ENCODE assay signal across 9 cellular contexts in genomic region chr1:2543543-2544092, GRCh38. TPM values are rescaled to one million over a fixed set of nuclear protein-coding genes. Genes with fewer than 3 reads are reported as not detected.
DNase-seq lines count a peak whose midpoint lies in the region; ATAC-seq, FAIRE-seq and TF ChIP-seq lines count a peak whose summit lies in the region.
"Had no signal": no experiment of that assay in that cellular context is flagged by ENCODE, and none has a peak within 500 bp of the region (broad histone marks: within the 10 kb centered on the region; RNA-seq: fewer than 3 reads in every experiment).

No MANE protein-coding gene starts in this region.

- H3K9ac ChIP-seq in HepG2 (ENCODE audit: insufficient read depth, low read depth, low read length) (peak overlapping the region; percentile 32; the same call in 1 of the 2 replicates), fibroblast of lung (ENCODE audit: insufficient read depth, low read length) (peak overlapping the region; percentile 2)

- H3K27me3 ChIP-seq in HepG2 (ENCODE audit: control insufficient read depth in 1 of 2, insufficient read depth in 2 of 2, low read length in 2 of 2) (peaks cover 4 to 6% of the 10 kb centered on the region in 2 experiments; a peak in 3 of 5 replicates), right lobe of liver (no peaks in the 10 kb centered on the region), SJCRH30 (peaks cover 17% of the 10 kb centered on the region; the same call in 1 of the 2 replicates), fibroblast of lung (ENCODE audit: control insufficient read depth, insufficient read depth, low read length) (no peaks in the 10 kb centered on the region), testis (no peaks in the 10 kb centered on the region)

- TF ChIP-seq POLR2A in HepG2 (IDR thresholded peaks at IDR 0.05; ENCODE audit: insufficient read depth in 1 of 2, low read depth in 2 of 2, low read length in 2 of 2) (no peak), right lobe of liver (IDR thresholded peaks at IDR 0.05) (no peak), testis (IDR thresholded peaks at IDR 0.05) (no peak)

- no peak for DNase-seq in HepG2 (ENCODE audit: low spot score)
- no peak for DNase-seq in right lobe of liver
- DNase-seq in SJCRH30: peak; percentile 74 to 85
- DNase-seq in fibroblast of lung (ENCODE audit: low read depth in 2 of 2): peak; percentile 27 to 37
- DNase-seq in superior temporal gyrus (ENCODE audit: extremely low spot score): peak; percentile 68
- no peak for DNase-seq in Kasumi-1 (lab: John Stamatoyannopoulos, UW)
- DNase-seq in testis: no peak
- no peak for DNase-seq in endothelial cell (ENCODE audit: low spot score)

- FAIRE-seq in HepG2 (lab: Jason Lieb, UNC): no peak

- TF ChIP-seq CTCF in HepG2 (CRISPR knock-in tag; IDR thresholded peaks at IDR 0.05) (peak; percentile 41), right lobe of liver (IDR thresholded peaks at IDR 0.05) (no peak), fibroblast of lung (conservative IDR thresholded peaks at IDR 0.05 in 1 of 2, IDR thresholded peaks at IDR 0.05 in 1 of 2; ENCODE audit: low read depth in 1 of 2, low read length in 2 of 2) (no peak), testis (IDR thresholded peaks at IDR 0.05) (no peak), endothelial cell (IDR thresholded peaks at IDR 0.05; ENCODE audit: unreplicated experiment) (no peak)

- CTCF ChIA-PET in HepG2 (lab: Yijun Ruan, JAX; ENCODE audit: low intra/inter-chr PET ratio, low total read pairs): no interaction called here

- POLR2A ChIA-PET in HepG2 (lab: Yijun Ruan, JAX): interaction anchor here (0.7 to 3.4 kb wide), 5 partner anchors 9 to 131 kb away, joined by 3 to 29 read pairs (median 5); partner anchors contain the start of genes HES5, PANK4, PEX10 and PRXL2B

- no peak overlapping the region for H3K4me3 Mint-ChIP-seq in endothelial cell (ENCODE audit: unreplicated experiment)
- H3K4me3 Mint-ChIP-seq: nephron had no signal

- H3K27ac ChIP-seq in HepG2 (ENCODE audit: extremely low read length, insufficient read depth, low read length) (no peak overlapping the region), right lobe of liver (no peak overlapping the region), SJCRH30 (peak overlapping the region; percentile 30), fibroblast of lung (ENCODE audit: insufficient read depth, low read length) (no peak overlapping the region), testis (no peak overlapping the region)

- H4K20me1 ChIP-seq in HepG2 (ENCODE audit: insufficient read depth, low read length) (no peaks in the 10 kb centered on the region), fibroblast of lung (ENCODE audit: control insufficient read depth, extremely low read depth, insufficient read depth, low read length) (no peaks in the 10 kb centered on the region)

- H2AFZ ChIP-seq in HepG2 (ENCODE audit: low read length): no peak overlapping the region
- H2AFZ ChIP-seq in fibroblast of lung (ENCODE audit: low read length): no peak overlapping the region

- H3K4me2 ChIP-seq in HepG2 (ENCODE audit: low read depth, low read length) (peak overlapping the region; percentile 83), fibroblast of lung (ENCODE audit: extremely low read depth, insufficient read depth, low read length) (no peak overlapping the region)

- H3K36me3 ChIP-seq in HepG2 (replicated peaks in 1 of 2; ENCODE audit: control insufficient read depth in 1 of 2, insufficient read depth in 2 of 2, low read length in 2 of 2) (no peaks in the 10 kb centered on the region), right lobe of liver (no peaks in the 10 kb centered on the region), SJCRH30 (no peaks in the 10 kb centered on the region), fibroblast of lung (ENCODE audit: control insufficient read depth, insufficient read depth, low read length) (no peaks in the 10 kb centered on the region), testis (ENCODE audit: low read depth, missing control alignments) (no peaks in the 10 kb centered on the region)

- intact Hi-C loops in HepG2 (cut with micrococcal nuclease; ENCODE audit: unreplicated experiment) (no loop called here), right lobe of liver (cut with DNase I) (no loop called here), testis (cut with DNase I; ENCODE audit: low total_unique reads) (no loop called here)

- in situ Hi-C loops in HepG2 (cut with HindIII; ENCODE audit: extremely low pct_ligation_motif_present, low pct_unique_long_range_greater_than_20kb): no loop called here

- BruUV-seq in HepG2 (replicated peaks; lab: Mats Ljungman, UMichigan): no TSS peak

- ATAC-seq in HepG2: peak; percentile 0; the same call in 1 of the 3 replicates
- ATAC-seq in right lobe of liver: no peak

- WGBS in HepG2 (ENCODE audit: low lambda C conversion rate): 3% methylated on average over 6 of the region's 26 CpGs
- no CpG with 5 or more reads among the region's 26 CpGs for WGBS in right lobe of liver (ENCODE audit: insufficient coverage, low coverage, low lambda C conversion rate, missing lambda C conversion rate)
- 35 to 57% methylated on average over 4 to 21 of the region's 26 CpGs for WGBS in testis, 2 donors

- H3K9me3 Mint-ChIP-seq in endothelial cell (ENCODE audit: unreplicated experiment): no peaks in the 10 kb centered on the region
- H3K9me3 Mint-ChIP-seq: nephron had no signal

- TF ChIP-seq EP300 in HepG2 (IDR thresholded peaks at IDR 0.05; ENCODE audit: low read depth in 2 of 2, low read length in 2 of 2) (no peak), HepG2 (CRISPR knock-in tag; IDR thresholded peaks at IDR 0.05; ENCODE audit: borderline replicate concordance) (no peak)

- peak overlapping the region in 2 of 3 experiments; percentile 43 to 60; a peak in 3 of 6 replicates for H3K4me3 ChIP-seq in HepG2 (replicated peaks in 1 of 3; ENCODE audit: insufficient read depth in 1 of 3, low read depth in 2 of 3, low read length in 3 of 3)
- H3K4me3 ChIP-seq in right lobe of liver: no peak overlapping the region
- H3K4me3 ChIP-seq in SJCRH30: peak overlapping the region; percentile 22
- H3K4me3 ChIP-seq in fibroblast of lung (replicated peaks in 1 of 4; ENCODE audit: control extremely low read depth in 1 of 4, insufficient read depth in 1 of 4, low read depth in 3 of 4, low read length in 4 of 4): no peak overlapping the region
- no peak overlapping the region for H3K4me3 ChIP-seq in testis

- no peak for TF ChIP-seq RAD21 in HepG2 (CRISPR knock-in tag; IDR thresholded peaks at IDR 0.05)

- H3K27me3 Mint-ChIP-seq in endothelial cell (ENCODE audit: unreplicated experiment): peaks cover 2% of the 10 kb centered on the region

- no peaks in the 10 kb centered on the region for H3K79me2 ChIP-seq in HepG2 (ENCODE audit: insufficient read depth, low read length)
- no peaks in the 10 kb centered on the region for H3K79me2 ChIP-seq in fibroblast of lung (ENCODE audit: control insufficient read depth, insufficient read depth, low read length)

- H3K27ac Mint-ChIP-seq in endothelial cell (ENCODE audit: unreplicated experiment): no peak overlapping the region

- no peaks in the 10 kb centered on the region for H3K9me3 ChIP-seq in HepG2 (ENCODE audit: low read length)
- no peaks in the 10 kb centered on the region for H3K9me3 ChIP-seq in right lobe of liver
- no peaks in the 10 kb centered on the region for H3K9me3 ChIP-seq in SJCRH30 (replicated peaks)
- H3K9me3 ChIP-seq in fibroblast of lung (ENCODE audit: control insufficient read depth, insufficient read depth, low read depth, low read length): no peaks in the 10 kb centered on the region
- H3K9me3 ChIP-seq in testis: no peaks in the 10 kb centered on the region

- H3K36me3 Mint-ChIP-seq in endothelial cell (ENCODE audit: low read depth, unreplicated experiment): no peaks in the 10 kb centered on the region

- H3K4me1 Mint-ChIP-seq in endothelial cell (ENCODE audit: unreplicated experiment): no peaks in the 10 kb centered on the region

- H3K4me1 ChIP-seq in HepG2 (ENCODE audit: insufficient read depth, low read length) (peaks cover 65% of the 10 kb centered on the region), right lobe of liver (peaks cover 0 to 22% (median 8%) of the 10 kb centered on the region in 4 donors), SJCRH30 (peaks cover 30% of the 10 kb centered on the region), fibroblast of lung (ENCODE audit: control insufficient read depth, extremely low read depth, insufficient read depth, low read length) (peaks cover 9% of the 10 kb centered on the region), testis (peaks cover 53% of the 10 kb centered on the region)

RNA-seq across cellular contexts. Expression of gene TNFRSF14, which starts 12.6 kb away (rescaled TPM):
- total RNA-seq in HepG2 (2016; rRNA removed; fragmentation: Illumina TruSeq; extraction: Trizol) (6.2 and 11.9 TPM in 2 replicates), right lobe of liver (10 to 100 TPM; 31.0 to 54.8 (median 41.1) TPM), fibroblast of lung (76.3 and 85.0 TPM in 2 replicates), testis (10 to 100 TPM; 39.0 to 45.1 TPM), endothelial cell (ENCODE audit: unreplicated experiment) (0.26 TPM)
- total RNA-seq in HepG2 (2016; cell fraction: cytosol; rRNA removed; fragmentation: Illumina TruSeq; extraction: Trizol; ENCODE audit: low read depth): 7.1 and 8.0 TPM in 2 replicates
- 5.5 and 13.2 TPM in 2 replicates for total RNA-seq in HepG2 (2016; cell fraction: insoluble cytoplasmic fraction; rRNA removed; fragmentation: Illumina TruSeq; extraction: Trizol)
- 10.5 and 12.4 TPM in 2 replicates for total RNA-seq in HepG2 (2016; cell fraction: membrane; rRNA removed; fragmentation: Illumina TruSeq; extraction: Trizol)
- 11.2 and 11.3 TPM in 2 replicates for total RNA-seq in HepG2 (2016; cell fraction: nucleus; rRNA removed; fragmentation: Illumina TruSeq; extraction: Trizol)
- polyA plus RNA-seq in HepG2 (2011; rRNA removed) (49.9 and 70.7 TPM in 2 replicates), fibroblast of lung (9.9 and 15.2 TPM in 2 replicates), testis (ENCODE audit: insufficient read depth, low read depth, low replicate concordance) (26.0 TPM)
- polyA plus RNA-seq in HepG2 (2011; cell fraction: cytosol; rRNA removed): 24.2 and 35.1 TPM in 2 replicates
- polyA plus RNA-seq in HepG2 (2011; cell fraction: nucleus; rRNA removed): 534 and 601 TPM in 2 replicates
- polyA plus RNA-seq in HepG2 (2012): 20.3 and 22.1 TPM in 2 replicates
- polyA plus RNA-seq in HepG2 (2016; cell fraction: cytosol; fragmentation: Illumina TruSeq; extraction: Trizol; ENCODE audit: low read depth): 6.2 and 6.4 TPM in 2 replicates
- 5.6 and 7.2 TPM in 2 replicates for polyA plus RNA-seq in HepG2 (2016; cell fraction: insoluble cytoplasmic fraction; fragmentation: Illumina TruSeq; extraction: Trizol; ENCODE audit: low read depth)
- 9.0 and 10.4 TPM in 2 replicates for polyA plus RNA-seq in HepG2 (2016; cell fraction: membrane; fragmentation: Illumina TruSeq; extraction: Trizol; ENCODE audit: low read depth)
- 35.7 and 39.2 TPM in 2 replicates for polyA plus RNA-seq in HepG2 (2016; cell fraction: nucleus; fragmentation: Illumina TruSeq; extraction: Trizol; ENCODE audit: insufficient read depth, low read depth)
- polyA minus RNA-seq in HepG2 (2011; rRNA and poly(A)+ RNA removed; ENCODE audit: low replicate concordance): 0.61 and 40.6 TPM in 2 replicates
- 12.6 and 13.8 TPM in 2 replicates for polyA minus RNA-seq in HepG2 (2011; cell fraction: cytosol; rRNA and poly(A)+ RNA removed)
- 32.2 and 34.3 TPM in 2 replicates for polyA minus RNA-seq in HepG2 (2011; cell fraction: nucleus; rRNA and poly(A)+ RNA removed)
- 0.51 TPM in 1 of 2 replicates, not detected in the other for total RNA-seq in SJCRH30 (2014; rRNA removed; shearing (Covaris generic))
- polyA plus RNA-seq in fibroblast of lung (2012): 15.5 and 21.0 TPM in 2 replicates
- 12.9 and 16.3 TPM in 2 replicates for polyA minus RNA-seq in fibroblast of lung (ENCODE audit: low replicate concordance)

RNA-seq across cellular contexts. Expression of gene HES5, which starts 13.6 kb away (rescaled TPM):
- total RNA-seq in HepG2 (2016; rRNA removed; fragmentation: Illumina TruSeq; extraction: Trizol): not detected in 2 replicates
- not detected in 2 replicates for total RNA-seq in HepG2 (2016; cell fraction: cytosol; rRNA removed; fragmentation: Illumina TruSeq; extraction: Trizol; ENCODE audit: low read depth)
- total RNA-seq in HepG2 (2016; cell fraction: insoluble cytoplasmic fraction; rRNA removed; fragmentation: Illumina TruSeq; extraction: Trizol): not detected in 2 replicates
- total RNA-seq in HepG2 (2016; cell fraction: membrane; rRNA removed; fragmentation: Illumina TruSeq; extraction: Trizol): not detected in 2 replicates
- not detected in 2 replicates for total RNA-seq in HepG2 (2016; cell fraction: nucleus; rRNA removed; fragmentation: Illumina TruSeq; extraction: Trizol)
- polyA plus RNA-seq in HepG2 (2011; rRNA removed): 0.05 TPM in 1 of 2 replicates, not detected in the other
- polyA plus RNA-seq in HepG2 (2011; cell fraction: cytosol; rRNA removed): not detected in 2 replicates
- not detected in 2 replicates for polyA plus RNA-seq in HepG2 (2011; cell fraction: nucleus; rRNA removed)
- polyA plus RNA-seq in HepG2 (2012): not detected in 2 replicates
- not detected in 2 replicates for polyA plus RNA-seq in HepG2 (2016; cell fraction: cytosol; fragmentation: Illumina TruSeq; extraction: Trizol; ENCODE audit: low read depth)
- polyA plus RNA-seq in HepG2 (2016; cell fraction: insoluble cytoplasmic fraction; fragmentation: Illumina TruSeq; extraction: Trizol; ENCODE audit: low read depth): not detected in 2 replicates
- not detected in 2 replicates for polyA plus RNA-seq in HepG2 (2016; cell fraction: membrane; fragmentation: Illumina TruSeq; extraction: Trizol; ENCODE audit: low read depth)
- polyA plus RNA-seq in HepG2 (2016; cell fraction: nucleus; fragmentation: Illumina TruSeq; extraction: Trizol; ENCODE audit: insufficient read depth, low read depth): not detected in 2 replicates
- polyA minus RNA-seq in HepG2 (2011; rRNA and poly(A)+ RNA removed; ENCODE audit: low replicate concordance): not detected in 2 replicates
- polyA minus RNA-seq in HepG2 (2011; cell fraction: cytosol; rRNA and poly(A)+ RNA removed): not detected in 2 replicates
- not detected in 2 replicates for polyA minus RNA-seq in HepG2 (2011; cell fraction: nucleus; rRNA and poly(A)+ RNA removed)
- total RNA-seq in right lobe of liver: under 1 TPM in 2 of 6 experiments, not detected in 4; 0.18 to 0.25 TPM
- not detected in 2 replicates for total RNA-seq in SJCRH30 (2014; rRNA removed; shearing (Covaris generic))
- total RNA-seq in fibroblast of lung: not detected in 2 replicates
- not detected in 2 replicates for polyA plus RNA-seq in fibroblast of lung
- not detected in 2 replicates for polyA plus RNA-seq in fibroblast of lung (2012)
- polyA minus RNA-seq in fibroblast of lung (ENCODE audit: low replicate concordance): not detected in 2 replicates
- total RNA-seq in testis: 1 to 10 TPM; 2.8 to 4.2 TPM
- polyA plus RNA-seq in testis (ENCODE audit: insufficient read depth, low read depth, low replicate concordance): 1.1 TPM
- not detected for total RNA-seq in endothelial cell (ENCODE audit: unreplicated experiment)

RNA-seq across cellular contexts. Expression of gene PANK4, which starts 17.2 kb away (rescaled TPM):
- 9.2 and 19.3 TPM in 2 replicates for total RNA-seq in HepG2 (2016; rRNA removed; fragmentation: Illumina TruSeq; extraction: Trizol)
- 15.2 and 19.7 TPM in 2 replicates for total RNA-seq in HepG2 (2016; cell fraction: cytosol; rRNA removed; fragmentation: Illumina TruSeq; extraction: Trizol; ENCODE audit: low read depth)
- total RNA-seq in HepG2 (2016; cell fraction: insoluble cytoplasmic fraction; rRNA removed; fragmentation: Illumina TruSeq; extraction: Trizol): 9.5 and 17.6 TPM in 2 replicates
- total RNA-seq in HepG2 (2016; cell fraction: membrane; rRNA removed; fragmentation: Illumina TruSeq; extraction: Trizol): 5.3 and 5.7 TPM in 2 replicates
- total RNA-seq in HepG2 (2016; cell fraction: nucleus; rRNA removed; fragmentation: Illumina TruSeq; extraction: Trizol): 19.2 TPM in 2 replicates
- 17.2 and 17.4 TPM in 2 replicates for polyA plus RNA-seq in HepG2 (2011; rRNA removed)
- 7.9 and 10.5 TPM in 2 replicates for polyA plus RNA-seq in HepG2 (2011; cell fraction: cytosol; rRNA removed)
- polyA plus RNA-seq in HepG2 (2011; cell fraction: nucleus; rRNA removed): 84.3 and 91.7 TPM in 2 replicates
- 11.1 and 12.3 TPM in 2 replicates for polyA plus RNA-seq in HepG2 (2012)
- 0.83 and 1.3 TPM in 2 replicates for polyA plus RNA-seq in HepG2 (2016; cell fraction: cytosol; fragmentation: Illumina TruSeq; extraction: Trizol; ENCODE audit: low read depth)
- 6.9 and 9.3 TPM in 2 replicates for polyA plus RNA-seq in HepG2 (2016; cell fraction: insoluble cytoplasmic fraction; fragmentation: Illumina TruSeq; extraction: Trizol; ENCODE audit: low read depth)
- 1.5 and 2.2 TPM in 2 replicates for polyA plus RNA-seq in HepG2 (2016; cell fraction: membrane; fragmentation: Illumina TruSeq; extraction: Trizol; ENCODE audit: low read depth)
- 33.9 and 43.9 TPM in 2 replicates for polyA plus RNA-seq in HepG2 (2016; cell fraction: nucleus; fragmentation: Illumina TruSeq; extraction: Trizol; ENCODE audit: insufficient read depth, low read depth)
- 27.8 and 43.6 TPM in 2 replicates for polyA minus RNA-seq in HepG2 (2011; rRNA and poly(A)+ RNA removed; ENCODE audit: low replicate concordance)
- polyA minus RNA-seq in HepG2 (2011; cell fraction: cytosol; rRNA and poly(A)+ RNA removed): 14.8 and 18.2 TPM in 2 replicates
- 56.7 and 65.1 TPM in 2 replicates for polyA minus RNA-seq in HepG2 (2011; cell fraction: nucleus; rRNA and poly(A)+ RNA removed)
- 10 to 100 TPM in 5 of 6 experiments, 1 to 10 TPM in 1; 9.6 to 18.9 (median 13.4) TPM for total RNA-seq in right lobe of liver
- 42.1 and 48.8 TPM in 2 replicates for total RNA-seq in SJCRH30 (2014; rRNA removed; shearing (Covaris generic))
- total RNA-seq in fibroblast of lung: 16.9 and 17.0 TPM in 2 replicates
- polyA plus RNA-seq in fibroblast of lung: 8.5 and 10.4 TPM in 2 replicates
- polyA plus RNA-seq in fibroblast of lung (2012): 9.1 and 13.2 TPM in 2 replicates
- 8.0 and 16.1 TPM in 2 replicates for polyA minus RNA-seq in fibroblast of lung (ENCODE audit: low replicate concordance)
- 10 to 100 TPM; 65.9 to 84.7 TPM for total RNA-seq in testis
- 23.2 TPM for polyA plus RNA-seq in testis (ENCODE audit: insufficient read depth, low read depth, low replicate concordance)
- 32.3 TPM for total RNA-seq in endothelial cell (ENCODE audit: unreplicated experiment)

RNA-seq across cellular contexts. Expression of gene PRXL2B, which starts 43.0 kb away (rescaled TPM):
- total RNA-seq in HepG2 (2016; rRNA removed; fragmentation: Illumina TruSeq; extraction: Trizol) (14.1 and 16.8 TPM in 2 replicates), right lobe of liver (10 to 100 TPM in 3 of 6 experiments, 1 to 10 TPM in 3; 5.1 to 18.6 (median 11.1) TPM), fibroblast of lung (8.0 and 11.7 TPM in 2 replicates), testis (10 to 100 TPM; 20.9 to 25.1 TPM), endothelial cell (ENCODE audit: unreplicated experiment) (35.6 TPM)
- 3.3 and 4.6 TPM in 2 replicates for total RNA-seq in HepG2 (2016; cell fraction: cytosol; rRNA removed; fragmentation: Illumina TruSeq; extraction: Trizol; ENCODE audit: low read depth)
- total RNA-seq in HepG2 (2016; cell fraction: insoluble cytoplasmic fraction; rRNA removed; fragmentation: Illumina TruSeq; extraction: Trizol): 14.4 and 15.6 TPM in 2 replicates
- total RNA-seq in HepG2 (2016; cell fraction: membrane; rRNA removed; fragmentation: Illumina TruSeq; extraction: Trizol): 9.8 and 9.9 TPM in 2 replicates
- 8.9 and 10.7 TPM in 2 replicates for total RNA-seq in HepG2 (2016; cell fraction: nucleus; rRNA removed; fragmentation: Illumina TruSeq; extraction: Trizol)
- polyA plus RNA-seq in HepG2 (2011; rRNA removed) (22.1 and 29.5 TPM in 2 replicates), fibroblast of lung (13.8 and 19.2 TPM in 2 replicates), testis (ENCODE audit: insufficient read depth, low read depth, low replicate concordance) (16.5 TPM)
- polyA plus RNA-seq in HepG2 (2011; cell fraction: cytosol; rRNA removed): 24.7 and 29.1 TPM in 2 replicates
- polyA plus RNA-seq in HepG2 (2011; cell fraction: nucleus; rRNA removed): 72.9 and 75.2 TPM in 2 replicates
- 22.4 and 26.9 TPM in 2 replicates for polyA plus RNA-seq in HepG2 (2012)
- polyA plus RNA-seq in HepG2 (2016; cell fraction: cytosol; fragmentation: Illumina TruSeq; extraction: Trizol; ENCODE audit: low read depth): 4.6 and 4.8 TPM in 2 replicates
- polyA plus RNA-seq in HepG2 (2016; cell fraction: insoluble cytoplasmic fraction; fragmentation: Illumina TruSeq; extraction: Trizol; ENCODE audit: low read depth): 20.7 and 24.0 TPM in 2 replicates
- 11.7 and 12.0 TPM in 2 replicates for polyA plus RNA-seq in HepG2 (2016; cell fraction: membrane; fragmentation: Illumina TruSeq; extraction: Trizol; ENCODE audit: low read depth)
- polyA plus RNA-seq in HepG2 (2016; cell fraction: nucleus; fragmentation: Illumina TruSeq; extraction: Trizol; ENCODE audit: insufficient read depth, low read depth): 24.3 and 25.8 TPM in 2 replicates
- 3.8 and 32.9 TPM in 2 replicates for polyA minus RNA-seq in HepG2 (2011; rRNA and poly(A)+ RNA removed; ENCODE audit: low replicate concordance)
- 16.2 and 16.4 TPM in 2 replicates for polyA minus RNA-seq in HepG2 (2011; cell fraction: cytosol; rRNA and poly(A)+ RNA removed)
- polyA minus RNA-seq in HepG2 (2011; cell fraction: nucleus; rRNA and poly(A)+ RNA removed): 5.8 and 7.5 TPM in 2 replicates
- total RNA-seq in SJCRH30 (2014; rRNA removed; shearing (Covaris generic)): 21.3 and 22.5 TPM in 2 replicates
- 21.5 and 31.0 TPM in 2 replicates for polyA plus RNA-seq in fibroblast of lung (2012)
- polyA minus RNA-seq in fibroblast of lung (ENCODE audit: low replicate concordance): 15.9 and 23.2 TPM in 2 replicates

Comparison
In these comparisons a context has a peak if more than half of its experiments do, and no peak if none do; other contexts are left out.
1. H3K4me3 ChIP-seq: peak in HepG2 (2 of 3) and SJCRH30 (single experiment); none in right lobe of liver (0 of 3), fibroblast of lung (0 of 4) and testis (0 of 2).
2. DNase-seq: peak in SJCRH30 (2 of 2), fibroblast of lung (2 of 2) and superior temporal gyrus (single experiment); none in HepG2 (single experiment), right lobe of liver (0 of 3), Kasumi-1 (0 of 2), testis (single experiment) and endothelial cell (single experiment).